34 cellular contexts compared by ENCODE assay signal in the genomic region with DNA sequence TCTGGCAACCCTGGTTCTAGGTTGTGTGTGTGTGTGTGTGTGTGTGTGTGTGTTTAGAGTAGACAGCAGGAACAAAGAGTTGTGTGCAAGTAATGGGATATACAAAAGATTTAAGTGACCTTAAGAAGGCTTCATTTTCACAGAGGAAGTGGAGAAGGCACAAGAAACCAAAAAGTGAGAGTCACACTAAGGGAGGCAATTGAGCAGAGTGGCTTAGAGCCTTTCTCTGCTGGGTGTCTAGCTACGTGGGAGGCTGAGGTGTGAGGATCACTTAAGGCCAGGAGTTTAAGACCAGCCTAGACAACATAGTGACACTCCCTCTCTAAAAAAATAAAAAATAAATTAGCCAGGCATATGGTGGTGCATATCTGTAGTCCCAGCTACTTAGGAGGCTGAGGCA. TPM values are rescaled to one million over a fixed set of nuclear protein-coding genes. Genes with fewer than 3 reads are reported as not detected.
DNase-seq lines count a peak whose midpoint lies in the region; ATAC-seq, FAIRE-seq and TF ChIP-seq lines count a peak whose summit lies in the region.
"Had no signal": no experiment of that assay in that cellular context is flagged by ENCODE, and none has a peak within 500 bp of the region (broad histone marks: within the 10 kb centered on the region; RNA-seq: fewer than 3 reads in every experiment).

No MANE protein-coding gene starts in this region.

- H2BK5ac ChIP-seq in H1 (ENCODE audit: low read depth, low read length), result no peak overlapping the region

- no peak overlapping the region for H2BK20ac ChIP-seq in H1 (ENCODE audit: low read length)

- no peaks in the 10 kb centered on the region for H4K20me1 ChIP-seq in H1 (replicated peaks in 1 of 2; ENCODE audit: control insufficient read depth in 1 of 2, insufficient read depth in 2 of 2, low read length in 2 of 2)

- H3K9ac ChIP-seq in H1 (replicated peaks in 1 of 4; ENCODE audit: extremely low read depth in 1 of 4, low read depth in 3 of 4, low read length in 3 of 4), result no peak overlapping the region

- DNase-seq in GM12892 (ENCODE audit: insufficient read length), result no peak
- DNase-seq in H1 (ENCODE audit: low read depth in 1 of 2, low spot score in 2 of 2), result no peak
- DNase-seq in activated CD4-positive, alpha-beta T cell treated with anti-CD3 and anti-CD28 coated beads for 4 hours, result no peak
- DNase-seq in NCI-H128 (lab: John Stamatoyannopoulos, UW; ENCODE audit: unreplicated experiment), result no peak
- DNase-seq in lower leg skin (ENCODE audit: low spot score in 2 of 2), result no peak
- DNase-seq in NCI-H2081 treated with DMSO at 0.1 percent for 48 hours (lab: John Stamatoyannopoulos, UW), result no peak
- DNase-seq: ACHN; activated CD4-positive, alpha-beta T cell treated with anti-CD3 and anti-CD28 coated beads for 48 hours; BE2C; DMS 273 treated with DMSO at 0.1 percent for 48 hours; effector CD4-positive, alpha-beta T cell; immature natural killer cell; KG1; left colon; NCI-H1105; NCI-H187 treated with DMSO at 0.1 percent for 48 hours; NCI-H2171 treated with DMSO at 0.1 percent for 48 hours; NCI-H524; NK-92 treated with Interleukin-12 subunit alpha and Interleukin-12 subunit beta, amount 100 ng/mL, for 24 hours; pancreas; Peyer's patch; retina; SHP77 treated with DMSO at 0.1 percent for 48 hours; substantia nigra; trophoblast cell had no signal

- peak overlapping the region; percentile 62; the same call in 1 of the 2 replicates for H2BK12ac ChIP-seq in H1 (ENCODE audit: low read depth, low read length)

- CTCF ChIA-PET in H1 (lab: Charles Lee; ENCODE audit: partially characterized antibody), result interaction anchor here (1.1 to 1.7 kb wide), 4 partner anchors 8 to 46 kb away, joined by 4 to 12 read pairs (median 7); no protein-coding TSS in a partner anchor

- peaks cover 5% of the 10 kb centered on the region; the same call in 1 of the 2 replicates for H3K23me2 ChIP-seq in H1 (ENCODE audit: low read depth, low read length)

- no peak overlapping the region for H2BK15ac ChIP-seq in H1 (ENCODE audit: low read length)

- peaks cover 8 to 19% (median 15%) of the 10 kb centered on the region in 4 experiments; a peak in 6 of 7 replicates for H3K4me1 ChIP-seq in H1 (replicated peaks in 1 of 4; ENCODE audit: control insufficient read depth in 3 of 4, insufficient read depth in 4 of 4, low read length in 3 of 4)
- H3K4me1 ChIP-seq: BE2C had no signal

- WGBS in H1 (ENCODE audit: extremely low coverage in 1 of 2, insufficient coverage in 1 of 2, insufficient read length in 1 of 2, insufficient replicate concordance in 2 of 2, low coverage in 1 of 2, low lambda C conversion rate in 2 of 2, missing lambda C conversion rate in 1 of 2), 2 experiments, result 91% methylated on average over 1 of the region's 1 CpG; no CpG with 5 or more reads in 1 of the 2 experiments
- WGBS in lower leg skin, 2 donors, result 56 to 72% methylated on average over 1 of the region's 1 CpG

- H3K27ac ChIP-seq in H1 (ENCODE audit: low read depth, low read length), result no peak overlapping the region
- H3K27ac ChIP-seq: ascending aorta, pancreas, Peyer's patch had no signal

- H3K4me2 ChIP-seq in H1 (ENCODE audit: insufficient read depth in 1 of 2, low read depth in 2 of 2, low read length in 2 of 2), result no peak overlapping the region

- no peaks in the 10 kb centered on the region for H3K36me3 ChIP-seq in H1 (ENCODE audit: control insufficient read depth in 2 of 4, insufficient read depth in 4 of 4, low read length in 3 of 4)
- H3K36me3 ChIP-seq: ascending aorta, BE2C, pancreas, Peyer's patch had no signal

- no peak for TF ChIP-seq EP300 in H1 (IDR thresholded peaks at IDR 0.05; ENCODE audit: borderline replicate concordance in 1 of 2, low read depth in 2 of 2, low read length in 2 of 2)

- intact Hi-C loops in lower leg skin (cut with DNase I; ENCODE audit: low total_unique reads), result no loop called here

- H3K23ac ChIP-seq in H1 (ENCODE audit: insufficient read length), result no peak overlapping the region

- no peak overlapping the region for H3K56ac ChIP-seq in H1 (replicated peaks; ENCODE audit: insufficient read length, low read depth, low read length)

- FAIRE-seq in GM12892 (lab: Jason Lieb, UNC) (peak; percentile 58), H1 (lab: Jason Lieb, UNC) (no peak)
- FAIRE-seq: pancreas had no signal

- H3K27me3 ChIP-seq in H1 (replicated peaks in 1 of 4; ENCODE audit: control insufficient read depth in 3 of 4, extremely low read depth in 1 of 4, insufficient read depth in 3 of 4, low read length in 3 of 4), result no peaks in the 10 kb centered on the region; a peak in 4 of 7 replicates
- H3K27me3 ChIP-seq: ascending aorta, BE2C, pancreas, Peyer's patch had no signal

- ATAC-seq in GM19372 (IDR thresholded peaks at IDR 0.05; ENCODE audit: low read depth, unreplicated experiment) (peak; percentile 34), HG02885 (IDR thresholded peaks at IDR 0.05; ENCODE audit: poor library complexity, unreplicated experiment) (peak; percentile 37)
- ATAC-seq: HCT116, left colon, pancreas had no signal

- 0 out of 2 replicates have a peak overlapping the region, but pooled peaks have one; percentile 41 for H2AK5ac ChIP-seq in H1 (ENCODE audit: low read depth, low read length)

- POLR2A ChIA-PET in H1 (lab: Charles Lee; ENCODE audit: partially characterized antibody), result interaction anchor here (0.9 to 1.4 kb wide), 2 partner anchors 8 to 13 kb away, joined by 3 read pairs; no protein-coding TSS in a partner anchor

- H3K4me3 ChIP-seq in H1 (ENCODE audit: extremely low read depth in 1 of 4, insufficient read depth in 2 of 4, low read depth in 3 of 4, low read length in 4 of 4), result no peak overlapping the region
- H3K4me3 ChIP-seq in lower leg skin (ENCODE audit: low read depth, poor library complexity, severe bottlenecking), result no peak overlapping the region
- H3K4me3 ChIP-seq: ascending aorta, pancreas, Peyer's patch had no signal

- H3K4ac ChIP-seq in H1 (replicated peaks; ENCODE audit: insufficient read length, low read depth, low read length), result no peak overlapping the region

- no peak overlapping the region for H4K8ac ChIP-seq in H1 (ENCODE audit: extremely low read depth, insufficient read depth, low read length)

- no peak overlapping the region for H3K18ac ChIP-seq in H1 (ENCODE audit: extremely low read depth, low read length)

- TF ChIP-seq POLR2A in GM12892 (IDR thresholded peaks at IDR 0.05; ENCODE audit: low read depth, low read length) (no peak), H1 (IDR thresholded peaks at IDR 0.05; ENCODE audit: control extremely low read depth in 1 of 2, low read depth in 2 of 2, low read length in 2 of 2) (no peak), lower leg skin (IDR thresholded peaks at IDR 0.05) (no peak)

- no peaks in the 10 kb centered on the region for H3K79me1 ChIP-seq in H1 (ENCODE audit: low read depth, low read length)

- no peak overlapping the region for H2BK120ac ChIP-seq in H1 (replicated peaks; ENCODE audit: low read depth, low read length)

- no peak overlapping the region for H3K14ac ChIP-seq in H1 (ENCODE audit: insufficient read length)

- no peak overlapping the region for H2AFZ ChIP-seq in H1 (ENCODE audit: low read length)

- TF ChIP-seq CTCF in H1 (IDR thresholded peaks at IDR 0.05; ENCODE audit: control extremely low read depth in 1 of 3, insufficient read depth in 1 of 3, low read depth in 1 of 3, low read length in 3 of 3) (no peak), lower leg skin (IDR thresholded peaks at IDR 0.05) (no peak)

- no peaks in the 10 kb centered on the region for H3K9me3 ChIP-seq in H1 (ENCODE audit: insufficient read depth in 2 of 2, low read depth in 1 of 2, low read length in 1 of 2)
- H3K9me3 ChIP-seq: ascending aorta, BE2C, pancreas, Peyer's patch had no signal

- no peak for TF ChIP-seq RAD21 in H1 (IDR thresholded peaks at IDR 0.05 in 1 of 2, conservative IDR thresholded peaks at IDR 0.05 in 1 of 2; ENCODE audit: low read depth in 2 of 2, low read length in 2 of 2)

- no peak overlapping the region for H4K5ac ChIP-seq in H1 (ENCODE audit: insufficient read length, low read depth, low read length)

- no peaks in the 10 kb centered on the region for H3K79me2 ChIP-seq in H1 (ENCODE audit: control insufficient read depth in 1 of 2, insufficient read depth in 2 of 2, low read length in 2 of 2)

- no peak overlapping the region for H4K91ac ChIP-seq in H1 (replicated peaks; ENCODE audit: insufficient read length, low read length)

TF ChIP-seq in H1, 55 proteins besides CTCF, POLR2A, EP300 and RAD21:
- TF ChIP-seq, protein P1, sequence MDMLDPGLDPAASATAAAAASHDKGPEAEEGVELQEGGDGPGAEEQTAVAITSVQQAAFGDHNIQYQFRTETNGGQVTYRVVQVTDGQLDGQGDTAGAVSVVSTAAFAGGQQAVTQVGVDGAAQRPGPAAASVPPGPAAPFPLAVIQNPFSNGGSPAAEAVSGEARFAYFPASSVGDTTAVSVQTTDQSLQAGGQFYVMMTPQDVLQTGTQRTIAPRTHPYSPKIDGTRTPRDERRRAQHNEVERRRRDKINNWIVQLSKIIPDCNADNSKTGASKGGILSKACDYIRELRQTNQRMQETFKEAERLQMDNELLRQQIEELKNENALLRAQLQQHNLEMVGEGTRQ (IDR thresholded peaks at IDR 0.05; ENCODE audit: low read length), result no peak
- TF ChIP-seq NANOG (IDR thresholded peaks at IDR 0.05; ENCODE audit: insufficient read depth, low read depth, low read length, poor library complexity, severe bottlenecking), result no peak

RNA-seq across cellular contexts. Expression of a gene that starts 44.4 kb away (rescaled TPM):
- not detected for polyA plus RNA-seq in GM12892 (2012; ENCODE audit: missing spikeins)
- not detected in 2 replicates for total RNA-seq in H1 (2021; fragmentation: NEBNext Ultra II Directional; extraction: Animal tissue kit (Norgen Biotek cat#: 25700))
- 0.08 TPM in 1 of 2 replicates, not detected in the other for polyA plus RNA-seq in H1 (2011; rRNA removed)
- 0.06 TPM for polyA plus RNA-seq in H1 (2011; cell fraction: cytosol; rRNA removed)
- polyA plus RNA-seq in H1 (2011; cell fraction: nucleus; rRNA removed), result 0.50 TPM
- polyA plus RNA-seq in H1 (2012, experiment 1 of 2), result not detected in 4 replicates
- 0.16 TPM for polyA plus RNA-seq in H1 (2012, experiment 2 of 2)
- polyA plus RNA-seq in H1 (2013, experiment 1 of 2), result 0.20 TPM
- polyA plus RNA-seq in H1 (2013, experiment 2 of 2), result 0.06 TPM
- polyA minus RNA-seq in H1 (2011; rRNA and poly(A)+ RNA removed), result 0.19 and 0.20 TPM in 2 replicates
- not detected for polyA minus RNA-seq in H1 (2011; cell fraction: cytosol; rRNA and poly(A)+ RNA removed)
- polyA minus RNA-seq in H1 (2011; cell fraction: nucleus; rRNA and poly(A)+ RNA removed), result not detected
- total RNA-seq in lower leg skin, result 1 to 10 TPM in 3 of 4 donors, under 1 TPM in 1; 0.30 to 7.0 (median 2.7) TPM
- total RNA-seq: activated CD8-positive, alpha-beta memory T cell treated with anti-CD3 and anti-CD28 coated beads for 36 hours; ascending aorta; glomerular endothelial cell; left colon; MCF 10A; neural crest cell; pancreas; skeletal muscle tissue had no signal
- polyA plus RNA-seq: immature natural killer cell, pancreas had no signal
